1 cellular context compared by ENCODE assay signal in the genomic region with DNA sequence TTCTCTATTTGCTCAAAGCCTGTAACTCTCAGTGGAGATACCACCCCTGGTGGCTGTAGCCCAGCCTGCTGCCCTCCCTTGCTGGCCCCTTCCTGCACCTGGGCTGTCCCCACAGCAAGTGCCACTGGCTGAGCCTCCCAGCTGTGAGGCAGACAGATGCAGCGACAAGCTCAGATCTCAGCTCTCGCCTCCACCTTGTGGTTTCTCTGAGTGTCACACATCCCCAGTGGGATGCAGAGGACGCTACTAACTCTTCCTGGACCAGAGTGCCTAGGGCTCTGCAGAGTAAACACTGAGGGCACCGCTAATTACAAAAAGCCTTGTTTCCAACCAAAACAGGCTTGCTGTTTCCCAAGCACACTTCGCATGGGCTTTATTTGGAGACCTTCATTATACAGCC.
TF ChIP-seq lines count a peak whose summit lies in the region.

No MANE protein-coding gene starts in this region.

TF ChIP-seq in K562, 482 proteins besides CTCF, POLR2A, EP300 and RAD21 (continued from another document and continues in another):
- TF ChIP-seq ETS2 (tag; IDR thresholded peaks at IDR 0.05; ENCODE audit: borderline replicate concordance, poor library complexity, severe bottlenecking), result no peak
- TF ChIP-seq, protein P1, sequence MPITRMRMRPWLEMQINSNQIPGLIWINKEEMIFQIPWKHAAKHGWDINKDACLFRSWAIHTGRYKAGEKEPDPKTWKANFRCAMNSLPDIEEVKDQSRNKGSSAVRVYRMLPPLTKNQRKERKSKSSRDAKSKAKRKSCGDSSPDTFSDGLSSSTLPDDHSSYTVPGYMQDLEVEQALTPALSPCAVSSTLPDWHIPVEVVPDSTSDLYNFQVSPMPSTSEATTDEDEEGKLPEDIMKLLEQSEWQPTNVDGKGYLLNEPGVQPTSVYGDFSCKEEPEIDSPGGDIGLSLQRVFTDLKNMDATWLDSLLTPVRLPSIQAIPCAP (CRISPR knock-in tag; IDR thresholded peaks at IDR 0.05; ENCODE audit: borderline replicate concordance), result no peak
- no peak for TF ChIP-seq POLR2H (tag; IDR thresholded peaks at IDR 0.05; ENCODE audit: low read depth)
- no peak for TF ChIP-seq LARP7 (IDR thresholded peaks at IDR 0.05)
- TF ChIP-seq E2F5 (CRISPR knock-in tag; IDR thresholded peaks at IDR 0.05), result no peak
- TF ChIP-seq, protein P2, sequence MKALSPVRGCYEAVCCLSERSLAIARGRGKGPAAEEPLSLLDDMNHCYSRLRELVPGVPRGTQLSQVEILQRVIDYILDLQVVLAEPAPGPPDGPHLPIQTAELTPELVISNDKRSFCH (CRISPR knock-in tag; IDR thresholded peaks at IDR 0.05), result no peak
- TF ChIP-seq, protein P2 (tag; IDR thresholded peaks at IDR 0.05), result no peak
- TF ChIP-seq MBD2 (IDR thresholded peaks at IDR 0.05; ENCODE audit: borderline replicate concordance, low read depth), result no peak
- no peak for TF ChIP-seq DDX20 (tag; IDR thresholded peaks at IDR 0.05; ENCODE audit: low read depth)
- TF ChIP-seq YY1 (IDR thresholded peaks at IDR 0.05; ENCODE audit: borderline replicate concordance in 1 of 3, control insufficient read depth in 1 of 3, extremely low read depth in 1 of 3, insufficient read depth in 3 of 3, insufficient read length in 1 of 3, insufficient replicate concordance in 2 of 3, low read depth in 1 of 3, low read length in 2 of 3), result peak in 1 of 3 experiments; percentile 7
- TF ChIP-seq SMC3 (conservative IDR thresholded peaks at IDR 0.05; ENCODE audit: insufficient read depth, low read depth, low read length), result peak; percentile 97
- no peak for TF ChIP-seq TAL1 (IDR thresholded peaks at IDR 0.05)
- TF ChIP-seq CBX3 (IDR thresholded peaks at IDR 0.05; ENCODE audit: borderline replicate concordance in 1 of 2, low read length in 2 of 2), result peak; percentile 58 to 81
- TF ChIP-seq STAT5A (IDR thresholded peaks at IDR 0.05; ENCODE audit: borderline replicate concordance, low read length), result no peak
- TF ChIP-seq, protein P3, sequence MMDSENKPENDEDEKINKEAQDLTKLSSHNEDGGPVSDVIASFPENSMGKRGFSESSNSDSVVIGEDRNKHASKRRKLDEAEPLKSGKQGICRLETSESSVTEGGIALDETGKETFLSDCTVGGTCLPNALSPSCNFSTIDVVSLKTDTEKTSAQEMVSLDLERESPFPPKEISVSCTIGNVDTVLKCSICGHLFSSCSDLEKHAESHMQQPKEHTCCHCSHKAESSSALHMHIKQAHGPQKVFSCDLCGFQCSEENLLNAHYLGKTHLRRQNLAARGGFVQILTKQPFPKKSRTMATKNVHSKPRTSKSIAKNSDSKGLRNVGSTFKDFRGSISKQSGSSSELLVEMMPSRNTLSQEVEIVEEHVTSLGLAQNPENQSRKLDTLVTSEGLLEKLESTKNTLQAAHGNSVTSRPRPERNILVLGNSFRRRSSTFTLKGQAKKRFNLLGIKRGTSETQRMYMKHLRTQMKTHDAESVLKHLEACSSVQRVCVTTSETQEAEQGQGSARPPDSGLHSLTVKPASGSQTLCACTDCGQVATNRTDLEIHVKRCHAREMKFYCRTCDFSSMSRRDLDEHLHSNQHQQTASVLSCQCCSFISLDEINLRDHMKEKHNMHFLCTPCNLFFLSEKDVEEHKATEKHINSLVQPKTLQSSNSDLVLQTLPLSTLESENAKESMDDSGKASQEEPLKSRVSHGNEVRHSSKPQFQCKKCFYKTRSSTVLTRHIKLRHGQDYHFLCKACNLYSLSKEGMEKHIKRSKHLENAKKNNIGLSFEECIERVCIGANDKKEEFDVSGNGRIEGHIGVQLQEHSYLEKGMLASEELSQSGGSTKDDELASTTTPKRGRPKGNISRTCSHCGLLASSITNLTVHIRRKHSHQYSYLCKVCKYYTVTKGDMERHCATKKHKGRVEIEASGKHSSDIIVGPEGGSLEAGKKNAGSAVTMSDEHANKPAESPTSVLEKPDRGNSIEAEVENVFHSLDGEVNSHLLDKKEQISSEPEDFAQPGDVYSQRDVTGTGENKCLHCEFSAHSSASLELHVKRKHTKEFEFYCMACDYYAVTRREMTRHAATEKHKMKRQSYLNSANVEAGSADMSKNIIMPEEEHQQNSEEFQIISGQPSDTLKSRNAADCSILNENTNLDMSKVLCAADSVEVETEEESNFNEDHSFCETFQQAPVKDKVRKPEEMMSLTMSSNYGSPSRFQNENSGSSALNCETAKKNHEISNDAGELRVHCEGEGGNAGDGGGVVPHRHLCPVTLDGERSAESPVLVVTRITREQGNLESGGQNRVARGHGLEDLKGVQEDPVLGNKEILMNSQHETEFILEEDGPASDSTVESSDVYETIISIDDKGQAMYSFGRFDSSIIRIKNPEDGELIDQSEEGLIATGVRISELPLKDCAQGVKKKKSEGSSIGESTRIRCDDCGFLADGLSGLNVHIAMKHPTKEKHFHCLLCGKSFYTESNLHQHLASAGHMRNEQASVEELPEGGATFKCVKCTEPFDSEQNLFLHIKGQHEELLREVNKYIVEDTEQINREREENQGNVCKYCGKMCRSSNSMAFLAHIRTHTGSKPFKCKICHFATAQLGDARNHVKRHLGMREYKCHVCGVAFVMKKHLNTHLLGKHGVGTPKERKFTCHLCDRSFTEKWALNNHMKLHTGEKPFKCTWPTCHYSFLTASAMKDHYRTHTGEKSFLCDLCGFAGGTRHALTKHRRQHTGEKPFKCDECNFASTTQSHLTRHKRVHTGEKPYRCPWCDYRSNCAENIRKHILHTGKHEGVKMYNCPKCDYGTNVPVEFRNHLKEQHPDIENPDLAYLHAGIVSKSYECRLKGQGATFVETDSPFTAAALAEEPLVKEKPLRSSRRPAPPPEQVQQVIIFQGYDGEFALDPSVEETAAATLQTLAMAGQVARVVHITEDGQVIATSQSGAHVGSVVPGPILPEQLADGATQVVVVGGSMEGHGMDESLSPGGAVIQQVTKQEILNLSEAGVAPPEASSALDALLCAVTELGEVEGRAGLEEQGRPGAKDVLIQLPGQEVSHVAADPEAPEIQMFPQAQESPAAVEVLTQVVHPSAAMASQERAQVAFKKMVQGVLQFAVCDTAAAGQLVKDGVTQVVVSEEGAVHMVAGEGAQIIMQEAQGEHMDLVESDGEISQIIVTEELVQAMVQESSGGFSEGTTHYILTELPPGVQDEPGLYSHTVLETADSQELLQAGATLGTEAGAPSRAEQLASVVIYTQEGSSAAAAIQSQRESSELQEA (IDR thresholded peaks at IDR 0.05; ENCODE audit: low read depth), result no peak
- TF ChIP-seq YBX1 (IDR thresholded peaks at IDR 0.05), result no peak
- TF ChIP-seq JUN (IDR thresholded peaks at IDR 0.05; ENCODE audit: borderline replicate concordance, low read depth, low read length), result 0 out of 2 replicates have a peak, but pooled peaks have one; percentile 47
- TF ChIP-seq JUN (CRISPR knock-in tag; IDR thresholded peaks at IDR 0.05; ENCODE audit: borderline replicate concordance), result no peak
- no peak for TF ChIP-seq ZNF511 (CRISPR knock-in tag; IDR thresholded peaks at IDR 0.05)
- 0 out of 2 replicates have a peak, but pooled peaks have one; percentile 9 for TF ChIP-seq SREBF1 (IDR thresholded peaks at IDR 0.05; ENCODE audit: borderline replicate concordance, low read depth, low read length)
- TF ChIP-seq CBX2 (IDR thresholded peaks at IDR 0.05; ENCODE audit: insufficient read depth, low read length, poor library complexity, severe bottlenecking), result peak; percentile 56
- TF ChIP-seq E2F1 (CRISPR knock-in tag; IDR thresholded peaks at IDR 0.05), result peak; percentile 84
- no peak for TF ChIP-seq HOMEZ (CRISPR knock-in tag; IDR thresholded peaks at IDR 0.05)
- no peak for TF ChIP-seq TFAP4 (CRISPR knock-in tag; IDR thresholded peaks at IDR 0.05; ENCODE audit: borderline replicate concordance)
- no peak for TF ChIP-seq THRAP3 (IDR thresholded peaks at IDR 0.05; ENCODE audit: borderline replicate concordance)
- TF ChIP-seq NEUROD1 (IDR thresholded peaks at IDR 0.05; ENCODE audit: borderline replicate concordance, low read depth, low read length, partially characterized antibody), result peak; percentile 32
- no peak for TF ChIP-seq ZNF217 (CRISPR knock-in tag; IDR thresholded peaks at IDR 0.05)
- no peak for TF ChIP-seq ZNF77 (CRISPR knock-in tag; IDR thresholded peaks at IDR 0.05)
- TF ChIP-seq KLF13 (tag; IDR thresholded peaks at IDR 0.05; ENCODE audit: borderline replicate concordance, low read depth), result peak; percentile 56; the same call in 1 of the 2 replicates
- TF ChIP-seq, protein P4, sequence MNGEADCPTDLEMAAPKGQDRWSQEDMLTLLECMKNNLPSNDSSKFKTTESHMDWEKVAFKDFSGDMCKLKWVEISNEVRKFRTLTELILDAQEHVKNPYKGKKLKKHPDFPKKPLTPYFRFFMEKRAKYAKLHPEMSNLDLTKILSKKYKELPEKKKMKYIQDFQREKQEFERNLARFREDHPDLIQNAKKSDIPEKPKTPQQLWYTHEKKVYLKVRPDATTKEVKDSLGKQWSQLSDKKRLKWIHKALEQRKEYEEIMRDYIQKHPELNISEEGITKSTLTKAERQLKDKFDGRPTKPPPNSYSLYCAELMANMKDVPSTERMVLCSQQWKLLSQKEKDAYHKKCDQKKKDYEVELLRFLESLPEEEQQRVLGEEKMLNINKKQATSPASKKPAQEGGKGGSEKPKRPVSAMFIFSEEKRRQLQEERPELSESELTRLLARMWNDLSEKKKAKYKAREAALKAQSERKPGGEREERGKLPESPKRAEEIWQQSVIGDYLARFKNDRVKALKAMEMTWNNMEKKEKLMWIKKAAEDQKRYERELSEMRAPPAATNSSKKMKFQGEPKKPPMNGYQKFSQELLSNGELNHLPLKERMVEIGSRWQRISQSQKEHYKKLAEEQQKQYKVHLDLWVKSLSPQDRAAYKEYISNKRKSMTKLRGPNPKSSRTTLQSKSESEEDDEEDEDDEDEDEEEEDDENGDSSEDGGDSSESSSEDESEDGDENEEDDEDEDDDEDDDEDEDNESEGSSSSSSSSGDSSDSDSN (IDR thresholded peaks at IDR 0.05; ENCODE audit: borderline replicate concordance in 1 of 2, low read depth in 2 of 2, low read length in 2 of 2), result 0 out of 4 replicates have a peak, but pooled peaks of 1 of the 2 experiments have one; percentile 34
- no peak for TF ChIP-seq EHMT2 (IDR thresholded peaks at IDR 0.05)
- TF ChIP-seq ZNF239 (CRISPR knock-in tag; IDR thresholded peaks at IDR 0.05), result no peak
- TF ChIP-seq EP400 (IDR thresholded peaks at IDR 0.05), result no peak
- no peak for TF ChIP-seq MTF1 (CRISPR knock-in tag; IDR thresholded peaks at IDR 0.05; ENCODE audit: borderline replicate concordance)
- TF ChIP-seq CREB3 (tag; conservative IDR thresholded peaks at IDR 0.05; ENCODE audit: low read depth), result no peak
- TF ChIP-seq VEZF1 (CRISPR knock-in tag; IDR thresholded peaks at IDR 0.05), result no peak
- no peak for TF ChIP-seq ZKSCAN3 (CRISPR knock-in tag; IDR thresholded peaks at IDR 0.05)
- TF ChIP-seq ZNF12 (CRISPR knock-in tag; IDR thresholded peaks at IDR 0.05), result no peak
- peak; percentile 67 for TF ChIP-seq RBBP5 (IDR thresholded peaks at IDR 0.05; ENCODE audit: borderline replicate concordance, insufficient read depth, low read length, poor library complexity, severe bottlenecking)
